ENCODE assay signal across 12 cellular contexts in the genomic region with DNA sequence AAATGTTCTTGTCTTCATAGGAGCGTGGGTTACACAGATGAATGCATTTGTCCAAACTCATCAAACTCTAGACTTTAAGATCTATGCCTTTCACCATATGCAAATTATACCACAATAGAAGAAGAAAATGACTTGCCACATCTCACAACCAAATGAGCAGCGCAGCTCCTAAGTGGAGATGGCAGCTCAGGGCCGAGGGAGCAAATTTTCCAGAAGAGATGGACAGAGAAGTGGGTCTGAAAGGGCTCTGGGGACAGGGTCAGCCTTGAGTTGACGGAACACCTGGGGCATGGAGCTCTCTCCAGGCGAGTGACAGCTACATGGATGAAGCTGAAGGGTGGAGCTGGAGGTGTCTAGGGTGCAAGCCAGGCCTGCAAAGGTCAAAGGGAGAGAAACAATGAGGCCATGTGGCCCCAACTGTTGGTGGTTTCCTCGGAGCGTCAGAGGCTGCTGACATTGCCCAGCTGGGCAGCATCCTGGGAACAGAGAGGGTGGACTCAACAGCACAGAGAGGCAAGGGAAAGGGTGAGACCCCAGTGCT.
DNase-seq lines count a peak whose midpoint lies in the region; ATAC-seq and TF ChIP-seq lines count a peak whose summit lies in the region.
"Had no signal": no experiment of that assay in that cellular context is flagged by ENCODE, and none has a peak within 500 bp of the region (broad histone marks: within the 10 kb centered on the region; RNA-seq: fewer than 3 reads in every experiment).

No MANE protein-coding gene starts in this region.

- H3K9me3 ChIP-seq in MM.1S (replicated peaks; ENCODE audit: insufficient read depth, low read length) (no peaks in the 10 kb centered on the region), breast epithelium (peaks cover 0 to 7% of the 10 kb centered on the region in 2 donors)

- H3F3A ChIP-seq in MM.1S (ENCODE audit: insufficient read depth, low read length) = no peaks in the 10 kb centered on the region

- no peaks in the 10 kb centered on the region for H3K4me1 Mint-ChIP-seq in Calu3 (ENCODE audit: low read depth, unreplicated experiment)
- H3K4me1 Mint-ChIP-seq: immature natural killer cell had no signal

- no peaks in the 10 kb centered on the region for H3K27me3 Mint-ChIP-seq in Calu3 (ENCODE audit: unreplicated experiment)

- H2AFZ ChIP-seq in MM.1S (ENCODE audit: low read length) = no peak overlapping the region

- H3K27ac ChIP-seq in MM.1S (ENCODE audit: low read length) (no peak overlapping the region), breast epithelium (no peak overlapping the region)
- H3K27ac ChIP-seq: cardiac muscle cell had no signal

- no peaks in the 10 kb centered on the region for H3K36me3 Mint-ChIP-seq in Calu3 (ENCODE audit: insufficient read depth, unreplicated experiment)

- CTCF ChIA-PET in Calu3 (lab: Charles Lee) = no interaction called here

- H3K79me2 ChIP-seq in MM.1S (ENCODE audit: low read length) = no peaks in the 10 kb centered on the region

- H3K27me3 ChIP-seq in GM06990 (replicated peaks; ENCODE audit: control insufficient read depth, insufficient read depth, low read length) = no peaks in the 10 kb centered on the region; the same call in 1 of the 2 replicates
- no peaks in the 10 kb centered on the region for H3K27me3 ChIP-seq in MM.1S (replicated peaks; ENCODE audit: insufficient read depth, low read length)
- H3K27me3 ChIP-seq in breast epithelium = no peaks in the 10 kb centered on the region
- H3K27me3 ChIP-seq: cardiac muscle cell had no signal

- no peak overlapping the region for H3K4me3 ChIP-seq in GM06990 (replicated peaks; ENCODE audit: low read depth, low read length)
- H3K4me3 ChIP-seq in MM.1S (ENCODE audit: low read length) = no peak overlapping the region
- H3K4me3 ChIP-seq in breast epithelium = no peak overlapping the region
- H3K4me3 ChIP-seq: cardiac muscle cell had no signal

- intact Hi-C loops in Calu3 (cut with micrococcal nuclease; ENCODE audit: unreplicated experiment) (no loop called here), breast epithelium (cut with DNase I; ENCODE audit: low total_unique reads) (no loop called here)

- no peak overlapping the region for H3K4me2 ChIP-seq in MM.1S (ENCODE audit: low read depth, low read length)

- no peaks in the 10 kb centered on the region for H3K9me3 Mint-ChIP-seq in Calu3 (ENCODE audit: low read depth, unreplicated experiment)
- H3K9me3 Mint-ChIP-seq: activated T-cell treated with anti-CD3 and anti-CD28 coated beads, Interleukin-2, amount 50 U/mL, for 72 hours; immature natural killer cell had no signal

- H4K20me1 ChIP-seq in MM.1S (ENCODE audit: insufficient read depth, low read length) = no peaks in the 10 kb centered on the region

- BruUV-seq in Calu3 (replicated peaks; lab: Mats Ljungman, UMichigan) = no TSS peak

- TF ChIP-seq POLR2A in breast epithelium (IDR thresholded peaks at IDR 0.05) = no peak

- no peak overlapping the region for H3K27ac Mint-ChIP-seq in Calu3 (ENCODE audit: unreplicated experiment)
- H3K27ac Mint-ChIP-seq: activated T-cell treated with anti-CD3 and anti-CD28 coated beads, Interleukin-2, amount 50 U/mL, for 72 hours; immature natural killer cell had no signal

- no peaks in the 10 kb centered on the region for H3K9me2 ChIP-seq in MM.1S (replicated peaks; ENCODE audit: insufficient read depth, low read length)

- DNase-seq in GM06990 (ENCODE audit: extremely low read depth, insufficient read length) (peak; percentile 73), MM.1S (no peak), Calu3 (no peak), breast epithelium (ENCODE audit: low spot score in 2 of 2) (no peak)
- no peak for DNase-seq in stimulated activated CD4-positive, alpha-beta T cell treated with anti-CD3 and anti-CD28 coated beads, Interleukin-1b, Interleukin-23, amount 100 ng/mL, for 48 hours
- DNase-seq: activated T-cell treated with anti-CD3 and anti-CD28 coated beads, Interleukin-2, amount 50 U/mL, for 72 hours; HCEC 1CT; immature natural killer cell had no signal

- no peaks in the 10 kb centered on the region for H3K4me1 ChIP-seq in MM.1S (ENCODE audit: low read length)
- H3K4me1 ChIP-seq in breast epithelium = no peaks in the 10 kb centered on the region

- ATAC-seq in GM19351 (IDR thresholded peaks at IDR 0.05; ENCODE audit: unreplicated experiment) (peak; percentile 97), HG02763 (IDR thresholded peaks at IDR 0.05; ENCODE audit: unreplicated experiment) (peak; percentile 80), HG03469 (IDR thresholded peaks at IDR 0.05; ENCODE audit: unreplicated experiment) (peak; percentile 88)
- ATAC-seq: activated T-cell treated with anti-CD3 and anti-CD28 coated beads, Interleukin-2, amount 50 U/mL, for 72 hours had no signal

- no peak overlapping the region for H3K4me3 Mint-ChIP-seq in Calu3 (ENCODE audit: low read depth, unreplicated experiment)
- H3K4me3 Mint-ChIP-seq: activated T-cell treated with anti-CD3 and anti-CD28 coated beads, Interleukin-2, amount 50 U/mL, for 72 hours; immature natural killer cell had no signal

- H3K36me3 ChIP-seq in GM06990 (ENCODE audit: control insufficient read depth, insufficient read depth, low read length) (no peaks in the 10 kb centered on the region; the same call in 1 of the 2 replicates), MM.1S (replicated peaks; ENCODE audit: insufficient read depth, low read length) (no peaks in the 10 kb centered on the region), breast epithelium (no peaks in the 10 kb centered on the region)
- H3K36me3 ChIP-seq: cardiac muscle cell had no signal

- TF ChIP-seq CTCF in GM06990 (IDR thresholded peaks at IDR 0.05; ENCODE audit: insufficient read depth, low read length, poor library complexity, severe bottlenecking) (no peak), MM.1S (IDR thresholded peaks at IDR 0.05; ENCODE audit: low read length) (no peak), Calu3 (IDR thresholded peaks at IDR 0.05; ENCODE audit: unreplicated experiment) (no peak), breast epithelium (IDR thresholded peaks at IDR 0.05) (no peak)

- no peak overlapping the region for H3K9ac ChIP-seq in MM.1S (ENCODE audit: low read length)
